In genomic region chr16:89920723-89921122, GRCh38 we compare ENCODE assay signal across 15 cellular contexts. TPM values are rescaled to one million over a fixed set of nuclear protein-coding genes. Genes with fewer than 3 reads are reported as not detected.
DNase-seq lines count a peak whose midpoint lies in the region; ATAC-seq, FAIRE-seq and TF ChIP-seq lines count a peak whose summit lies in the region.
"Had no signal": no experiment of that assay in that cellular context is flagged by ENCODE, and none has a peak within 500 bp of the region (broad histone marks: within the 10 kb centered on the region; RNA-seq: fewer than 3 reads in every experiment).

No MANE protein-coding gene starts in this region.

- H3K79me2 ChIP-seq in HepG2 (ENCODE audit: insufficient read depth, low read length), result peaks cover 36% of the 10 kb centered on the region

- DNase-seq in HepG2 (ENCODE audit: low spot score) (no peak), right lobe of liver (no peak), kidney tubule cell (ENCODE audit: low spot score) (peak; percentile 64), vagina (ENCODE audit: extremely low spot score in 2 of 2) (no peak), coronary artery (ENCODE audit: low spot score) (no peak), type B pancreatic cell (ENCODE audit: extremely low spot score, unreplicated experiment) (no peak)
- DNase-seq in activated T-helper 1 cell treated with anti-CD3 and anti-CD28 coated beads, Interleukin-12 subunit alpha, Interleukin-12 subunit beta, Interleukin-2, Interleukin-4 antibody, amounts not matched to agents 30 ng/mL and 10 ng/mL and 1 ng/mL, durations not matched to agents 14 hours and 24 hours and 36 hours (ENCODE audit: low spot score), result no peak
- DNase-seq in activated CD8-positive, alpha-beta T cell treated with anti-CD3 and anti-CD28 coated beads, Interleukin-2, amount 10 ng/mL, durations not matched to agents 7 days and 5 days, result no peak
- DNase-seq: activated CD4-positive, CD25-positive, alpha-beta regulatory T cell; kidney glomerular epithelial cell; NCI-H2227 treated with DMSO at 0.1 percent for 48 hours; testis had no signal

- TF ChIP-seq CTCF in HepG2 (CRISPR knock-in tag; IDR thresholded peaks at IDR 0.05) (0 out of 2 replicates have a peak, but pooled peaks have one; percentile 11), right lobe of liver (IDR thresholded peaks at IDR 0.05) (no peak), vagina (IDR thresholded peaks at IDR 0.05) (no peak), coronary artery (IDR thresholded peaks at IDR 0.05) (no peak), type B pancreatic cell (conservative IDR thresholded peaks at IDR 0.05) (no peak)

- no peak overlapping the region for H2AFZ ChIP-seq in HepG2 (ENCODE audit: low read length)

- H3K36me3 ChIP-seq in HepG2 (replicated peaks in 1 of 2; ENCODE audit: control insufficient read depth in 1 of 2, insufficient read depth in 2 of 2, low read length in 2 of 2), result no peaks in the 10 kb centered on the region
- no peaks in the 10 kb centered on the region for H3K36me3 ChIP-seq in right lobe of liver
- H3K36me3 ChIP-seq in vagina, result no peaks in the 10 kb centered on the region
- H3K36me3 ChIP-seq: pancreas had no signal

- H3K4me2 ChIP-seq in HepG2 (ENCODE audit: low read depth, low read length), result peak overlapping the region; percentile 98

- peaks cover 2% of the 10 kb centered on the region for H3K36me3 Mint-ChIP-seq in activated T-helper 1 cell treated with anti-CD3 and anti-CD28 coated beads, Interleukin-12 subunit alpha, Interleukin-12 subunit beta, Interleukin-2, Interleukin-4 antibody, amounts not matched to agents 30 ng/mL and 10 ng/mL and 1 ng/mL, durations not matched to agents 14 hours and 24 hours and 36 hours (ENCODE audit: low read depth)
- H3K36me3 Mint-ChIP-seq in activated CD8-positive, alpha-beta T cell treated with anti-CD3 and anti-CD28 coated beads, Interleukin-2, amount 10 ng/mL, durations not matched to agents 7 days and 5 days (ENCODE audit: low read depth), result no peaks in the 10 kb centered on the region
- no peaks in the 10 kb centered on the region for H3K36me3 Mint-ChIP-seq in type B pancreatic cell

- intact Hi-C loops in HepG2 (cut with micrococcal nuclease; ENCODE audit: unreplicated experiment) (loop anchor here (5.0 kb wide), 1 partner anchor 102 kb away; no protein-coding TSS in a partner anchor), right lobe of liver (cut with DNase I) (no loop called here), vagina (cut with DNase I) (no loop called here)
- intact Hi-C loops in activated T-helper 1 cell treated with anti-CD3 and anti-CD28 coated beads, Interleukin-12 subunit alpha, Interleukin-12 subunit beta, Interleukin-2, Interleukin-4 antibody, amounts not matched to agents 30 ng/mL and 10 ng/mL and 1 ng/mL, durations not matched to agents 14 hours and 24 hours and 36 hours (cut with micrococcal nuclease), result loop anchor here (5.0 to 10.0 kb wide), 3 partner anchors 104 to 218 kb away; partner anchors contain the start of genes SPATA2L, VPS9D1 and ZNF276

- H3K4me3 Mint-ChIP-seq in activated T-helper 1 cell treated with anti-CD3 and anti-CD28 coated beads, Interleukin-12 subunit alpha, Interleukin-12 subunit beta, Interleukin-2, Interleukin-4 antibody, amounts not matched to agents 30 ng/mL and 10 ng/mL and 1 ng/mL, durations not matched to agents 14 hours and 24 hours and 36 hours, result peak overlapping the region; percentile 51
- H3K4me3 Mint-ChIP-seq in activated CD8-positive, alpha-beta T cell treated with anti-CD3 and anti-CD28 coated beads, Interleukin-2, amount 10 ng/mL, durations not matched to agents 7 days and 5 days, result no peak overlapping the region
- H3K4me3 Mint-ChIP-seq in type B pancreatic cell, result no peak overlapping the region

- TF ChIP-seq POLR2A in HepG2 (IDR thresholded peaks at IDR 0.05; ENCODE audit: insufficient read depth in 1 of 2, low read depth in 2 of 2, low read length in 2 of 2) (no peak), right lobe of liver (IDR thresholded peaks at IDR 0.05) (no peak), vagina (IDR thresholded peaks at IDR 0.05) (no peak)

- no peaks in the 10 kb centered on the region for H3K9me3 Mint-ChIP-seq in activated T-helper 1 cell treated with anti-CD3 and anti-CD28 coated beads, Interleukin-12 subunit alpha, Interleukin-12 subunit beta, Interleukin-2, Interleukin-4 antibody, amounts not matched to agents 30 ng/mL and 10 ng/mL and 1 ng/mL, durations not matched to agents 14 hours and 24 hours and 36 hours
- no peaks in the 10 kb centered on the region for H3K9me3 Mint-ChIP-seq in activated CD8-positive, alpha-beta T cell treated with anti-CD3 and anti-CD28 coated beads, Interleukin-2, amount 10 ng/mL, durations not matched to agents 7 days and 5 days (ENCODE audit: insufficient read depth)
- H3K9me3 Mint-ChIP-seq in type B pancreatic cell, result no peaks in the 10 kb centered on the region
- H3K9me3 Mint-ChIP-seq: activated T-helper 2 cell treated with anti-CD3 and anti-CD28 coated beads, Interferon-gamma antibody, Interleukin-2, Interleukin-4, amounts not matched to agents 10 μg/mL and 5 μg/mL and 100 μg/mL, durations not matched to agents 14 hours and 24 hours and 36 hours had no signal

- H3K27ac Mint-ChIP-seq in activated T-helper 1 cell treated with anti-CD3 and anti-CD28 coated beads, Interleukin-12 subunit alpha, Interleukin-12 subunit beta, Interleukin-2, Interleukin-4 antibody, amounts not matched to agents 30 ng/mL and 10 ng/mL and 1 ng/mL, durations not matched to agents 14 hours and 24 hours and 36 hours, result no peak overlapping the region
- no peak overlapping the region for H3K27ac Mint-ChIP-seq in activated CD8-positive, alpha-beta T cell treated with anti-CD3 and anti-CD28 coated beads, Interleukin-2, amount 10 ng/mL, durations not matched to agents 7 days and 5 days
- H3K27ac Mint-ChIP-seq in type B pancreatic cell, result no peak overlapping the region
- H3K27ac Mint-ChIP-seq: activated T-helper 2 cell treated with anti-CD3 and anti-CD28 coated beads, Interferon-gamma antibody, Interleukin-2, Interleukin-4, amounts not matched to agents 10 μg/mL and 5 μg/mL and 100 μg/mL, durations not matched to agents 14 hours and 24 hours and 36 hours had no signal

- peaks cover 20% of the 10 kb centered on the region for H4K20me1 ChIP-seq in HepG2 (ENCODE audit: insufficient read depth, low read length)

- no TSS peak for BruUV-seq in HepG2 (replicated peaks; lab: Mats Ljungman, UMichigan)

- peaks cover 24% of the 10 kb centered on the region for H3K27me3 Mint-ChIP-seq in activated T-helper 1 cell treated with anti-CD3 and anti-CD28 coated beads, Interleukin-12 subunit alpha, Interleukin-12 subunit beta, Interleukin-2, Interleukin-4 antibody, amounts not matched to agents 30 ng/mL and 10 ng/mL and 1 ng/mL, durations not matched to agents 14 hours and 24 hours and 36 hours (ENCODE audit: insufficient read depth)
- peaks cover 42% of the 10 kb centered on the region for H3K27me3 Mint-ChIP-seq in activated CD8-positive, alpha-beta T cell treated with anti-CD3 and anti-CD28 coated beads, Interleukin-2, amount 10 ng/mL, durations not matched to agents 7 days and 5 days (ENCODE audit: low read depth)
- H3K27me3 Mint-ChIP-seq in type B pancreatic cell, result peaks cover 25% of the 10 kb centered on the region

- peaks cover 13% of the 10 kb centered on the region for H3K4me1 Mint-ChIP-seq in activated T-helper 1 cell treated with anti-CD3 and anti-CD28 coated beads, Interleukin-12 subunit alpha, Interleukin-12 subunit beta, Interleukin-2, Interleukin-4 antibody, amounts not matched to agents 30 ng/mL and 10 ng/mL and 1 ng/mL, durations not matched to agents 14 hours and 24 hours and 36 hours (ENCODE audit: low read depth)
- H3K4me1 Mint-ChIP-seq in activated CD8-positive, alpha-beta T cell treated with anti-CD3 and anti-CD28 coated beads, Interleukin-2, amount 10 ng/mL, durations not matched to agents 7 days and 5 days (ENCODE audit: low read depth), result peaks cover 56% of the 10 kb centered on the region
- no peaks in the 10 kb centered on the region for H3K4me1 Mint-ChIP-seq in type B pancreatic cell (ENCODE audit: unreplicated experiment)

- POLR2A ChIA-PET in HepG2 (lab: Yijun Ruan, JAX), result interaction anchor here (1.3 to 4.8 kb wide), 10 partner anchors 11 to 126 kb away, joined by 3 to 86 read pairs (median 36); partner anchors contain the start of genes DEF8 and TCF25
- POLR2A ChIA-PET in activated CD8-positive, alpha-beta T cell treated with anti-CD3 and anti-CD28 coated beads, Interleukin-2, amount 10 ng/mL, durations not matched to agents 7 days and 5 days (lab: Charles Lee), result no interaction called here

- H3K27me3 ChIP-seq in HepG2 (ENCODE audit: control insufficient read depth in 1 of 2, insufficient read depth in 2 of 2, low read length in 2 of 2), result no peaks in the 10 kb centered on the region; a peak in 1 of 5 replicates
- H3K27me3 ChIP-seq in right lobe of liver, result peaks cover 0 to 16% of the 10 kb centered on the region in 2 donors
- no peaks in the 10 kb centered on the region for H3K27me3 ChIP-seq in vagina
- H3K27me3 ChIP-seq: testis had no signal

- no peak for TF ChIP-seq EP300 in HepG2 (IDR thresholded peaks at IDR 0.05; ENCODE audit: low read depth in 2 of 2, low read length in 2 of 2)
- no peak for TF ChIP-seq EP300 in HepG2 (CRISPR knock-in tag; IDR thresholded peaks at IDR 0.05; ENCODE audit: borderline replicate concordance)

- FAIRE-seq in HepG2 (lab: Jason Lieb, UNC), result no peak
- FAIRE-seq: pancreas had no signal

- in situ Hi-C loops in HepG2 (cut with HindIII; ENCODE audit: extremely low pct_ligation_motif_present, low pct_unique_long_range_greater_than_20kb), result loop anchor here (5.0 kb wide), 1 partner anchor 102 kb away; no protein-coding TSS in a partner anchor

- CTCF ChIA-PET in HepG2 (lab: Yijun Ruan, JAX; ENCODE audit: low intra/inter-chr PET ratio, low total read pairs), result no interaction called here
- CTCF ChIA-PET in activated CD8-positive, alpha-beta T cell treated with anti-CD3 and anti-CD28 coated beads, Interleukin-2, amount 10 ng/mL, durations not matched to agents 7 days and 5 days (lab: Charles Lee), result interaction anchor here (1.1 kb wide), 1 partner anchor 11 kb away, joined by 4 read pairs; no protein-coding TSS in a partner anchor

- peaks cover 76% of the 10 kb centered on the region for H3K4me1 ChIP-seq in HepG2 (ENCODE audit: insufficient read depth, low read length)
- peaks cover 0 to 7% (median 0%) of the 10 kb centered on the region in 4 donors for H3K4me1 ChIP-seq in right lobe of liver
- H3K4me1 ChIP-seq in vagina, result peaks cover 63% of the 10 kb centered on the region

- H3K27ac ChIP-seq in HepG2 (ENCODE audit: extremely low read length, insufficient read depth, low read length) (peak overlapping the region; percentile 88), right lobe of liver (no peak overlapping the region), vagina (peak overlapping the region; percentile 88), coronary artery (peak overlapping the region in 1 of 2 donors; percentile 92)

- 27% methylated on average over 5 of the region's 6 CpGs for WGBS in HepG2 (ENCODE audit: low lambda C conversion rate)
- 25% methylated on average over 4 of the region's 6 CpGs for WGBS in right lobe of liver (ENCODE audit: insufficient coverage, low coverage, low lambda C conversion rate, missing lambda C conversion rate)

- TF ChIP-seq RAD21 in HepG2 (CRISPR knock-in tag; IDR thresholded peaks at IDR 0.05), result 0 out of 2 replicates have a peak, but pooled peaks have one; percentile 8

- H3K4me3 ChIP-seq in HepG2 (replicated peaks in 1 of 3; ENCODE audit: insufficient read depth in 1 of 3, low read depth in 2 of 3, low read length in 3 of 3) (peak overlapping the region; percentile 64 to 90 (median 74); a peak in 5 of 6 replicates), right lobe of liver (no peak overlapping the region), vagina (no peak overlapping the region), coronary artery (no peak overlapping the region)
- H3K4me3 ChIP-seq: testis had no signal

- H3K9ac ChIP-seq in HepG2 (ENCODE audit: insufficient read depth, low read depth, low read length), result peak overlapping the region; percentile 97

- no peaks in the 10 kb centered on the region for H3K9me3 ChIP-seq in HepG2 (ENCODE audit: low read length)
- no peaks in the 10 kb centered on the region for H3K9me3 ChIP-seq in right lobe of liver
- no peaks in the 10 kb centered on the region for H3K9me3 ChIP-seq in vagina
- H3K9me3 ChIP-seq: pancreas, testis had no signal

- no peak for ATAC-seq in HepG2
- ATAC-seq in right lobe of liver, result no peak
- ATAC-seq in activated CD8-positive, alpha-beta T cell treated with anti-CD3 and anti-CD28 coated beads, Interleukin-2, amount 10 ng/mL, durations not matched to agents 7 days and 5 days, result no peak
- ATAC-seq: pancreas, Right ventricle myocardium inferior had no signal

RNA-seq across cellular contexts. Expression of gene MC1R, which starts 2.1 kb away (rescaled TPM):
- total RNA-seq in HepG2 (2016; rRNA removed; fragmentation: Illumina TruSeq; extraction: Trizol) (7.2 and 9.1 TPM in 2 replicates), right lobe of liver (1 to 10 TPM in 2 of 6 experiments, under 1 TPM in 4; 0.31 to 1.6 (median 0.77) TPM), vagina (4.4 TPM), type B pancreatic cell (ENCODE audit: low replicate concordance) (3.6 and 3.8 TPM in 2 replicates)
- 3.5 and 3.7 TPM in 2 replicates for total RNA-seq in HepG2 (2016; cell fraction: cytosol; rRNA removed; fragmentation: Illumina TruSeq; extraction: Trizol; ENCODE audit: low read depth)
- 8.1 and 8.7 TPM in 2 replicates for total RNA-seq in HepG2 (2016; cell fraction: insoluble cytoplasmic fraction; rRNA removed; fragmentation: Illumina TruSeq; extraction: Trizol)
- 8.1 and 9.5 TPM in 2 replicates for total RNA-seq in HepG2 (2016; cell fraction: membrane; rRNA removed; fragmentation: Illumina TruSeq; extraction: Trizol)
- 7.2 and 7.7 TPM in 2 replicates for total RNA-seq in HepG2 (2016; cell fraction: nucleus; rRNA removed; fragmentation: Illumina TruSeq; extraction: Trizol)
- polyA plus RNA-seq in HepG2 (2011; rRNA removed), result 14.8 and 20.0 TPM in 2 replicates
- polyA plus RNA-seq in HepG2 (2011; cell fraction: cytosol; rRNA removed), result 14.8 and 18.9 TPM in 2 replicates
- 89.3 and 96.4 TPM in 2 replicates for polyA plus RNA-seq in HepG2 (2011; cell fraction: nucleus; rRNA removed)
- 6.5 and 12.0 TPM in 2 replicates for polyA plus RNA-seq in HepG2 (2012)
- polyA plus RNA-seq in HepG2 (2016; cell fraction: cytosol; fragmentation: Illumina TruSeq; extraction: Trizol; ENCODE audit: low read depth), result 2.9 and 3.1 TPM in 2 replicates
- 6.7 and 7.1 TPM in 2 replicates for polyA plus RNA-seq in HepG2 (2016; cell fraction: insoluble cytoplasmic fraction; fragmentation: Illumina TruSeq; extraction: Trizol; ENCODE audit: low read depth)
- polyA plus RNA-seq in HepG2 (2016; cell fraction: membrane; fragmentation: Illumina TruSeq; extraction: Trizol; ENCODE audit: low read depth), result 6.5 and 7.5 TPM in 2 replicates
- polyA plus RNA-seq in HepG2 (2016; cell fraction: nucleus; fragmentation: Illumina TruSeq; extraction: Trizol; ENCODE audit: insufficient read depth, low read depth), result 17.7 and 19.3 TPM in 2 replicates
- polyA minus RNA-seq in HepG2 (2011; rRNA and poly(A)+ RNA removed; ENCODE audit: low replicate concordance), result 23.7 and 30.7 TPM in 2 replicates
- polyA minus RNA-seq in HepG2 (2011; cell fraction: cytosol; rRNA and poly(A)+ RNA removed), result 5.4 and 5.5 TPM in 2 replicates
- polyA minus RNA-seq in HepG2 (2011; cell fraction: nucleus; rRNA and poly(A)+ RNA removed), result 16.0 and 17.0 TPM in 2 replicates
- total RNA-seq in activated T-helper 1 cell treated with anti-CD3 and anti-CD28 coated beads, Interleukin-12 subunit alpha, Interleukin-12 subunit beta, Interleukin-2, Interleukin-4 antibody, amounts not matched to agents 30 ng/mL and 10 ng/mL and 1 ng/mL, durations not matched to agents 14 hours and 24 hours and 36 hours, result 5.5 and 5.6 TPM in 2 replicates
- 1 to 10 TPM; 4.7 to 5.0 TPM for total RNA-seq in activated CD8-positive, alpha-beta T cell treated with anti-CD3 and anti-CD28 coated beads, Interleukin-2, amount 10 ng/mL, durations not matched to agents 7 days and 5 days

RNA-seq across cellular contexts. Expression of gene TUBB3, which starts 2.4 kb away (rescaled TPM):
- total RNA-seq in HepG2 (2016; rRNA removed; fragmentation: Illumina TruSeq; extraction: Trizol) (161 and 185 TPM in 2 replicates), right lobe of liver (under 1 TPM in 4 of 6 experiments, not detected in 2; 0.13 to 0.86 (median 0.36) TPM), vagina (19.2 TPM), type B pancreatic cell (ENCODE audit: low replicate concordance) (62.0 and 91.4 TPM in 2 replicates)
- total RNA-seq in HepG2 (2016; cell fraction: cytosol; rRNA removed; fragmentation: Illumina TruSeq; extraction: Trizol; ENCODE audit: low read depth), result 94.2 and 96.8 TPM in 2 replicates
- total RNA-seq in HepG2 (2016; cell fraction: insoluble cytoplasmic fraction; rRNA removed; fragmentation: Illumina TruSeq; extraction: Trizol), result 145 and 195 TPM in 2 replicates
- total RNA-seq in HepG2 (2016; cell fraction: membrane; rRNA removed; fragmentation: Illumina TruSeq; extraction: Trizol), result 140 and 142 TPM in 2 replicates
- 81.3 and 94.7 TPM in 2 replicates for total RNA-seq in HepG2 (2016; cell fraction: nucleus; rRNA removed; fragmentation: Illumina TruSeq; extraction: Trizol)
- 110 and 152 TPM in 2 replicates for polyA plus RNA-seq in HepG2 (2011; rRNA removed)
- 84.2 and 120 TPM in 2 replicates for polyA plus RNA-seq in HepG2 (2011; cell fraction: cytosol; rRNA removed)
- 168 and 179 TPM in 2 replicates for polyA plus RNA-seq in HepG2 (2011; cell fraction: nucleus; rRNA removed)
- polyA plus RNA-seq in HepG2 (2012), result 45.2 and 119 TPM in 2 replicates
- 63.1 and 64.3 TPM in 2 replicates for polyA plus RNA-seq in HepG2 (2016; cell fraction: cytosol; fragmentation: Illumina TruSeq; extraction: Trizol; ENCODE audit: low read depth)
- polyA plus RNA-seq in HepG2 (2016; cell fraction: insoluble cytoplasmic fraction; fragmentation: Illumina TruSeq; extraction: Trizol; ENCODE audit: low read depth), result 127 and 159 TPM in 2 replicates
- polyA plus RNA-seq in HepG2 (2016; cell fraction: membrane; fragmentation: Illumina TruSeq; extraction: Trizol; ENCODE audit: low read depth), result 87.3 and 99.0 TPM in 2 replicates
- polyA plus RNA-seq in HepG2 (2016; cell fraction: nucleus; fragmentation: Illumina TruSeq; extraction: Trizol; ENCODE audit: insufficient read depth, low read depth), result 138 and 154 TPM in 2 replicates
- 34.9 and 340 TPM in 2 replicates for polyA minus RNA-seq in HepG2 (2011; rRNA and poly(A)+ RNA removed; ENCODE audit: low replicate concordance)
- 99.4 and 107 TPM in 2 replicates for polyA minus RNA-seq in HepG2 (2011; cell fraction: cytosol; rRNA and poly(A)+ RNA removed)
- polyA minus RNA-seq in HepG2 (2011; cell fraction: nucleus; rRNA and poly(A)+ RNA removed), result 34.8 and 42.6 TPM in 2 replicates
- 2.0 and 2.6 TPM in 2 replicates for total RNA-seq in activated T-helper 1 cell treated with anti-CD3 and anti-CD28 coated beads, Interleukin-12 subunit alpha, Interleukin-12 subunit beta, Interleukin-2, Interleukin-4 antibody, amounts not matched to agents 30 ng/mL and 10 ng/mL and 1 ng/mL, durations not matched to agents 14 hours and 24 hours and 36 hours
- total RNA-seq in activated CD8-positive, alpha-beta T cell treated with anti-CD3 and anti-CD28 coated beads, Interleukin-2, amount 10 ng/mL, durations not matched to agents 7 days and 5 days, result 1 to 10 TPM; 1.1 to 1.3 TPM

RNA-seq across cellular contexts. Expression of gene DEF8, which starts 27.8 kb away (rescaled TPM):
- total RNA-seq in HepG2 (2016; rRNA removed; fragmentation: Illumina TruSeq; extraction: Trizol) (98.5 and 107 TPM in 2 replicates), right lobe of liver (10 to 100 TPM; 16.7 to 44.1 (median 20.7) TPM), vagina (94.5 TPM), type B pancreatic cell (ENCODE audit: low replicate concordance) (61.0 and 63.5 TPM in 2 replicates)
- total RNA-seq in HepG2 (2016; cell fraction: cytosol; rRNA removed; fragmentation: Illumina TruSeq; extraction: Trizol; ENCODE audit: low read depth), result 134 and 176 TPM in 2 replicates
- 103 and 113 TPM in 2 replicates for total RNA-seq in HepG2 (2016; cell fraction: insoluble cytoplasmic fraction; rRNA removed; fragmentation: Illumina TruSeq; extraction: Trizol)
- total RNA-seq in HepG2 (2016; cell fraction: membrane; rRNA removed; fragmentation: Illumina TruSeq; extraction: Trizol), result 127 and 160 TPM in 2 replicates
- 48.8 and 61.5 TPM in 2 replicates for total RNA-seq in HepG2 (2016; cell fraction: nucleus; rRNA removed; fragmentation: Illumina TruSeq; extraction: Trizol)
- polyA plus RNA-seq in HepG2 (2011; rRNA removed), result 98.2 and 108 TPM in 2 replicates
- 100 and 138 TPM in 2 replicates for polyA plus RNA-seq in HepG2 (2011; cell fraction: cytosol; rRNA removed)
- 490 and 545 TPM in 2 replicates for polyA plus RNA-seq in HepG2 (2011; cell fraction: nucleus; rRNA removed)
- polyA plus RNA-seq in HepG2 (2012), result 37.2 and 56.0 TPM in 2 replicates
- polyA plus RNA-seq in HepG2 (2016; cell fraction: cytosol; fragmentation: Illumina TruSeq; extraction: Trizol; ENCODE audit: low read depth), result 170 and 205 TPM in 2 replicates
- 116 and 132 TPM in 2 replicates for polyA plus RNA-seq in HepG2 (2016; cell fraction: insoluble cytoplasmic fraction; fragmentation: Illumina TruSeq; extraction: Trizol; ENCODE audit: low read depth)
- polyA plus RNA-seq in HepG2 (2016; cell fraction: membrane; fragmentation: Illumina TruSeq; extraction: Trizol; ENCODE audit: low read depth), result 126 and 153 TPM in 2 replicates
- 123 and 136 TPM in 2 replicates for polyA plus RNA-seq in HepG2 (2016; cell fraction: nucleus; fragmentation: Illumina TruSeq; extraction: Trizol; ENCODE audit: insufficient read depth, low read depth)
- polyA minus RNA-seq in HepG2 (2011; rRNA and poly(A)+ RNA removed; ENCODE audit: low replicate concordance), result 22.3 and 116 TPM in 2 replicates
- 31.8 and 36.4 TPM in 2 replicates for polyA minus RNA-seq in HepG2 (2011; cell fraction: cytosol; rRNA and poly(A)+ RNA removed)
- 46.0 and 51.1 TPM in 2 replicates for polyA minus RNA-seq in HepG2 (2011; cell fraction: nucleus; rRNA and poly(A)+ RNA removed)
- total RNA-seq in activated T-helper 1 cell treated with anti-CD3 and anti-CD28 coated beads, Interleukin-12 subunit alpha, Interleukin-12 subunit beta, Interleukin-2, Interleukin-4 antibody, amounts not matched to agents 30 ng/mL and 10 ng/mL and 1 ng/mL, durations not matched to agents 14 hours and 24 hours and 36 hours, result 42.5 and 43.9 TPM in 2 replicates
- 10 to 100 TPM; 19.8 to 25.7 TPM for total RNA-seq in activated CD8-positive, alpha-beta T cell treated with anti-CD3 and anti-CD28 coated beads, Interleukin-2, amount 10 ng/mL, durations not matched to agents 7 days and 5 days

RNA-seq across cellular contexts. Expression of gene TCF25, which starts 47.3 kb away (rescaled TPM):
- total RNA-seq in HepG2 (2016; rRNA removed; fragmentation: Illumina TruSeq; extraction: Trizol) (98.4 and 138 TPM in 2 replicates), right lobe of liver (10 to 100 TPM; 66.6 to 91.6 (median 77.9) TPM), vagina (132 TPM), type B pancreatic cell (ENCODE audit: low replicate concordance) (170 and 184 TPM in 2 replicates)
- 70.6 and 87.2 TPM in 2 replicates for total RNA-seq in HepG2 (2016; cell fraction: cytosol; rRNA removed; fragmentation: Illumina TruSeq; extraction: Trizol; ENCODE audit: low read depth)
- total RNA-seq in HepG2 (2016; cell fraction: insoluble cytoplasmic fraction; rRNA removed; fragmentation: Illumina TruSeq; extraction: Trizol), result 75.7 and 144 TPM in 2 replicates
- total RNA-seq in HepG2 (2016; cell fraction: membrane; rRNA removed; fragmentation: Illumina TruSeq; extraction: Trizol), result 50.6 and 58.6 TPM in 2 replicates
- 110 and 124 TPM in 2 replicates for total RNA-seq in HepG2 (2016; cell fraction: nucleus; rRNA removed; fragmentation: Illumina TruSeq; extraction: Trizol)
- polyA plus RNA-seq in HepG2 (2011; rRNA removed), result 206 and 274 TPM in 2 replicates
- polyA plus RNA-seq in HepG2 (2011; cell fraction: cytosol; rRNA removed), result 65.2 and 80.6 TPM in 2 replicates
- 1,625 and 1,754 TPM in 2 replicates for polyA plus RNA-seq in HepG2 (2011; cell fraction: nucleus; rRNA removed)
- 188 and 209 TPM in 2 replicates for polyA plus RNA-seq in HepG2 (2012)
- polyA plus RNA-seq in HepG2 (2016; cell fraction: cytosol; fragmentation: Illumina TruSeq; extraction: Trizol; ENCODE audit: low read depth), result 17.8 and 22.1 TPM in 2 replicates
- 69.5 and 77.6 TPM in 2 replicates for polyA plus RNA-seq in HepG2 (2016; cell fraction: insoluble cytoplasmic fraction; fragmentation: Illumina TruSeq; extraction: Trizol; ENCODE audit: low read depth)
- 24.7 and 32.6 TPM in 2 replicates for polyA plus RNA-seq in HepG2 (2016; cell fraction: membrane; fragmentation: Illumina TruSeq; extraction: Trizol; ENCODE audit: low read depth)
- 312 and 330 TPM in 2 replicates for polyA plus RNA-seq in HepG2 (2016; cell fraction: nucleus; fragmentation: Illumina TruSeq; extraction: Trizol; ENCODE audit: insufficient read depth, low read depth)
- 107 and 121 TPM in 2 replicates for polyA minus RNA-seq in HepG2 (2011; rRNA and poly(A)+ RNA removed; ENCODE audit: low replicate concordance)
- 35.2 and 43.3 TPM in 2 replicates for polyA minus RNA-seq in HepG2 (2011; cell fraction: cytosol; rRNA and poly(A)+ RNA removed)
- 166 and 179 TPM in 2 replicates for polyA minus RNA-seq in HepG2 (2011; cell fraction: nucleus; rRNA and poly(A)+ RNA removed)
- 189 and 201 TPM in 2 replicates for total RNA-seq in activated T-helper 1 cell treated with anti-CD3 and anti-CD28 coated beads, Interleukin-12 subunit alpha, Interleukin-12 subunit beta, Interleukin-2, Interleukin-4 antibody, amounts not matched to agents 30 ng/mL and 10 ng/mL and 1 ng/mL, durations not matched to agents 14 hours and 24 hours and 36 hours
- 100 to 1,000 TPM; 169 to 178 TPM for total RNA-seq in activated CD8-positive, alpha-beta T cell treated with anti-CD3 and anti-CD28 coated beads, Interleukin-2, amount 10 ng/mL, durations not matched to agents 7 days and 5 days

Comparison
In these comparisons a context has a peak if more than half of its experiments do, and no peak if none do; other contexts are left out.
1. H3K27ac ChIP-seq: peak in HepG2 (single experiment) and vagina (single experiment); none in right lobe of liver (0 of 3).
2. H3K4me3 ChIP-seq: peak in HepG2 (3 of 3); none in right lobe of liver (0 of 3), vagina (0 of 2) and coronary artery (single experiment).
3. intact Hi-C loops: an anchor here in HepG2 (5.0 kb wide) and activated T-helper 1 cell treated with anti-CD3 and anti-CD28 coated beads, Interleukin-12 subunit alpha, Interleukin-12 subunit beta, Interleukin-2, Interleukin-4 antibody, amounts not matched to agents 30 ng/mL and 10 ng/mL and 1 ng/mL, durations not matched to agents 14 hours and 24 hours and 36 hours (5.0 to 10.0 kb wide); none called in right lobe of liver and vagina.